ENCODE assay signal across 1 cellular context in genomic region chr12:123365141-123365917, GRCh38.
TF ChIP-seq lines count a peak whose summit lies in the region.

No MANE protein-coding gene starts in this region.

TF ChIP-seq in K562, 482 proteins besides CTCF, POLR2A, EP300 and RAD21 (continued from another document and continues in another):
- TF ChIP-seq PATZ1 (CRISPR knock-in tag; IDR thresholded peaks at IDR 0.05; ENCODE audit: borderline replicate concordance) (no peak), BRF1 (IDR thresholded peaks at IDR 0.05; ENCODE audit: borderline replicate concordance, extremely low read depth, insufficient read length) (no peak), ZHX1 (conservative IDR thresholded peaks at IDR 0.05; ENCODE audit: low read length) (no peak; the same call in none of the 2 replicates), TFAM (CRISPR knock-in tag; conservative IDR thresholded peaks at IDR 0.05) (no peak), JUND (IDR thresholded peaks at IDR 0.05; ENCODE audit: borderline replicate concordance, low read depth, low read length) (peak; percentile 57), JUND (tag; IDR thresholded peaks at IDR 0.05; ENCODE audit: borderline replicate concordance, low read depth, low read length) (peak; percentile 50; the same call in 1 of the 3 replicates), PTBP1 (IDR thresholded peaks at IDR 0.05; ENCODE audit: low read depth, low read length) (no peak), DLX4 (CRISPR knock-in tag; IDR thresholded peaks at IDR 0.05) (no peak), ZNF609 (CRISPR knock-in tag; IDR thresholded peaks at IDR 0.05; ENCODE audit: borderline replicate concordance) (no peak), CREBBP (IDR thresholded peaks at IDR 0.05; ENCODE audit: low read depth, low read length) (no peak), ZZZ3 (IDR thresholded peaks at IDR 0.05) (peak; percentile 77; the same call in 1 of the 2 replicates), PTRF (tag; IDR thresholded peaks at IDR 0.05) (no peak), ZSCAN32 (CRISPR knock-in tag; IDR thresholded peaks at IDR 0.05) (no peak), USF1 (CRISPR knock-in tag; IDR thresholded peaks at IDR 0.05) (peak; percentile 88), HEY1 (CRISPR knock-in tag; IDR thresholded peaks at IDR 0.05; ENCODE audit: borderline replicate concordance) (no peak), ZNF592 (IDR thresholded peaks at IDR 0.05) (peak; percentile 90; the same call in 1 of the 2 replicates), CREB5 (CRISPR knock-in tag; IDR thresholded peaks at IDR 0.05) (no peak), ZNF146 (CRISPR knock-in tag; IDR thresholded peaks at IDR 0.05; ENCODE audit: unreplicated experiment) (no peak), BRD9 (IDR thresholded peaks at IDR 0.05; ENCODE audit: low read depth, partially characterized antibody) (peak; percentile 95), ZNF197 (CRISPR knock-in tag; IDR thresholded peaks at IDR 0.05; ENCODE audit: low read depth) (peak; percentile 35; the same call in 1 of the 2 replicates), MTA1 (IDR thresholded peaks at IDR 0.05; ENCODE audit: borderline replicate concordance) (no peak; the same call in 1 of the 2 replicates), ATF3 (IDR thresholded peaks at IDR 0.05) (0 out of 2 replicates have a peak, but pooled peaks have one; percentile 7), ATF3 (CRISPR knock-in tag; conservative IDR thresholded peaks at IDR 0.05) (no peak), XRCC4 (IDR thresholded peaks at IDR 0.05; ENCODE audit: extremely low read depth, insufficient read depth, insufficient read length) (no peak), BRD4 (IDR thresholded peaks at IDR 0.05) (peak; percentile 91), STAG1 (CRISPR knock-in tag; IDR thresholded peaks at IDR 0.05; ENCODE audit: borderline replicate concordance) (no peak), NR2F6 (CRISPR knock-in tag; IDR thresholded peaks at IDR 0.05) (no peak), PHTF2 (CRISPR knock-in tag; IDR thresholded peaks at IDR 0.05) (no peak), TRIM24 (IDR thresholded peaks at IDR 0.05) (no peak; a peak in 1 of 4 replicates), POLR2AphosphoS2 (IDR thresholded peaks at IDR 0.05; ENCODE audit: low read length) (no peak; the same call in 1 of the 2 replicates), POLR2G (IDR thresholded peaks at IDR 0.05; ENCODE audit: low read depth, low read length) (peak; percentile 84), PRMT5 (CRISPR knock-in tag; IDR thresholded peaks at IDR 0.05) (no peak), NR2C1 (IDR thresholded peaks at IDR 0.05) (peak; percentile 71), NR2C1 (tag; IDR thresholded peaks at IDR 0.05) (peak; percentile 60), CBX1 (IDR thresholded peaks at IDR 0.05; ENCODE audit: low read depth) (peak; percentile 45; the same call in 1 of the 2 replicates), E4F1 (CRISPR knock-in tag; IDR thresholded peaks at IDR 0.05; ENCODE audit: borderline replicate concordance) (no peak), ZNF232 (CRISPR knock-in tag; IDR thresholded peaks at IDR 0.05) (no peak), DMBX1 (CRISPR knock-in tag; IDR thresholded peaks at IDR 0.05; ENCODE audit: borderline replicate concordance) (no peak; the same call in 1 of the 2 replicates)
